In genomic region chr2:68362069-68362468, GRCh38 we compare ENCODE assay signal across 8 cellular contexts. TPM values are rescaled to one million over a fixed set of nuclear protein-coding genes. Genes with fewer than 3 reads are reported as not detected.
DNase-seq lines count a peak whose midpoint lies in the region; ATAC-seq and TF ChIP-seq lines count a peak whose summit lies in the region.

No MANE protein-coding gene starts in this region.

- H4K8ac ChIP-seq in mesendoderm (ENCODE audit: low read depth, low read length), result no peak overlapping the region

- no peaks in the 10 kb centered on the region for H3K4me1 ChIP-seq in mesendoderm (ENCODE audit: control insufficient read depth, low read depth, low read length)

- H3K4me3 ChIP-seq in AG10803 (ENCODE audit: low read length) (no peak overlapping the region), mesendoderm (ENCODE audit: low read length) (no peak overlapping the region)

- H2AK5ac ChIP-seq in mesendoderm (ENCODE audit: low read length), result no peak overlapping the region

- H2BK120ac ChIP-seq in mesendoderm (ENCODE audit: low read depth, low read length), result no peak overlapping the region

- no peak overlapping the region for H3K56ac ChIP-seq in mesendoderm (ENCODE audit: low read length)

- no peak overlapping the region for H4K5ac ChIP-seq in mesendoderm (ENCODE audit: low read length)

- H3K4ac ChIP-seq in mesendoderm (ENCODE audit: low read depth, low read length), result no peak overlapping the region

- peak; percentile 53 for ATAC-seq in GM18907 (IDR thresholded peaks at IDR 0.05; ENCODE audit: unreplicated experiment)
- ATAC-seq in HG03354 (IDR thresholded peaks at IDR 0.05; ENCODE audit: poor library complexity, severe bottlenecking, unreplicated experiment), result peak; percentile 60

- TF ChIP-seq CTCF in AG10803 (conservative IDR thresholded peaks at IDR 0.05; ENCODE audit: low read length), result peak; percentile 56

- H2BK5ac ChIP-seq in mesendoderm (ENCODE audit: low read length), result no peak overlapping the region

- no peak overlapping the region for H3K18ac ChIP-seq in mesendoderm (ENCODE audit: low read length)

- no peaks in the 10 kb centered on the region for H3K79me1 ChIP-seq in mesendoderm (ENCODE audit: low read length)

- no peak overlapping the region for H3K9ac ChIP-seq in mesendoderm (ENCODE audit: low read length)

- no peaks in the 10 kb centered on the region for H3K27me3 ChIP-seq in mesendoderm (ENCODE audit: insufficient read depth, low read length, poor library complexity)

- H3K4me2 ChIP-seq in mesendoderm (ENCODE audit: low read length), result no peak overlapping the region

- no CpG with 5 or more reads among the region's 12 CpGs for WGBS in mesendoderm (ENCODE audit: extremely low coverage, insufficient coverage, low lambda C conversion rate)

- H3K79me2 ChIP-seq in mesendoderm (ENCODE audit: control insufficient read depth, insufficient read depth, low read length), result no peaks in the 10 kb centered on the region

- H3K23ac ChIP-seq in mesendoderm (ENCODE audit: low read length), result no peak overlapping the region

- H3K27ac ChIP-seq in mesendoderm (ENCODE audit: low read depth, low read length), result no peak overlapping the region

- DNase-seq in AG10803 (ENCODE audit: low read depth) (peak; percentile 35), NCI-H774 (lab: John Stamatoyannopoulos, UW) (peak; percentile 12), mesendoderm (peak; percentile 79)
- DNase-seq in activated CD4-positive, alpha-beta T cell treated with anti-CD3 and anti-CD28 coated beads, Interleukin-2, amount 50 U/mL, for 24 hours (ENCODE audit: low read depth in 1 of 2, low spot score in 1 of 2), result peak; percentile 60 to 82
- DNase-seq in effector CD4-positive, alpha-beta T cell, result peak; percentile 71
- peak; percentile 72 for DNase-seq in stimulated activated CD8-positive, alpha-beta memory T cell treated with anti-CD3 and anti-CD28 coated beads, Interleukin-4, amount 100 ng/mL, for 24 hours (ENCODE audit: low read depth)

- no peak overlapping the region for H2BK15ac ChIP-seq in mesendoderm (replicated peaks; ENCODE audit: low read depth)

- no peaks in the 10 kb centered on the region for H3K36me3 ChIP-seq in mesendoderm (ENCODE audit: control insufficient read depth, insufficient read depth, low read length)

RNA-seq across cellular contexts. Expression of gene PLEK, which starts 3.0 kb away (rescaled TPM):
- polyA plus RNA-seq in mesendoderm (2013, experiment 1 of 2), result 0.01 TPM
- polyA plus RNA-seq in mesendoderm (2013, experiment 2 of 2), result 0.01 TPM

RNA-seq across cellular contexts. Expression of gene CNRIP1, which starts 42.3 kb away (rescaled TPM):
- polyA plus RNA-seq in mesendoderm (2013, experiment 1 of 2), result 1.2 TPM
- 1.1 TPM for polyA plus RNA-seq in mesendoderm (2013, experiment 2 of 2)

Comparison
In these comparisons a context has a peak if more than half of its experiments do, and no peak if none do; other contexts are left out.
1. DNase-seq: peak in every context shown above with its lines; median percentile 79 in mesendoderm; 72 in stimulated activated CD8-positive, alpha-beta memory T cell treated with anti-CD3 and anti-CD28 coated beads, Interleukin-4, amount 100 ng/mL, for 24 hours; 71 in activated CD4-positive, alpha-beta T cell treated with anti-CD3 and anti-CD28 coated beads, Interleukin-2, amount 50 U/mL, for 24 hours; 71 in effector CD4-positive, alpha-beta T cell; 35 in AG10803; 12 in NCI-H774.